In genomic region chr1:227328405-227329019, GRCh38 we compare ENCODE assay signal across 1 cellular context.
TF ChIP-seq lines count a peak whose summit lies in the region.

No MANE protein-coding gene starts in this region.

TF ChIP-seq in GM23338, 12 proteins besides CTCF, POLR2A, EP300 and RAD21 (continued from another document):
- TF ChIP-seq, protein P1, sequence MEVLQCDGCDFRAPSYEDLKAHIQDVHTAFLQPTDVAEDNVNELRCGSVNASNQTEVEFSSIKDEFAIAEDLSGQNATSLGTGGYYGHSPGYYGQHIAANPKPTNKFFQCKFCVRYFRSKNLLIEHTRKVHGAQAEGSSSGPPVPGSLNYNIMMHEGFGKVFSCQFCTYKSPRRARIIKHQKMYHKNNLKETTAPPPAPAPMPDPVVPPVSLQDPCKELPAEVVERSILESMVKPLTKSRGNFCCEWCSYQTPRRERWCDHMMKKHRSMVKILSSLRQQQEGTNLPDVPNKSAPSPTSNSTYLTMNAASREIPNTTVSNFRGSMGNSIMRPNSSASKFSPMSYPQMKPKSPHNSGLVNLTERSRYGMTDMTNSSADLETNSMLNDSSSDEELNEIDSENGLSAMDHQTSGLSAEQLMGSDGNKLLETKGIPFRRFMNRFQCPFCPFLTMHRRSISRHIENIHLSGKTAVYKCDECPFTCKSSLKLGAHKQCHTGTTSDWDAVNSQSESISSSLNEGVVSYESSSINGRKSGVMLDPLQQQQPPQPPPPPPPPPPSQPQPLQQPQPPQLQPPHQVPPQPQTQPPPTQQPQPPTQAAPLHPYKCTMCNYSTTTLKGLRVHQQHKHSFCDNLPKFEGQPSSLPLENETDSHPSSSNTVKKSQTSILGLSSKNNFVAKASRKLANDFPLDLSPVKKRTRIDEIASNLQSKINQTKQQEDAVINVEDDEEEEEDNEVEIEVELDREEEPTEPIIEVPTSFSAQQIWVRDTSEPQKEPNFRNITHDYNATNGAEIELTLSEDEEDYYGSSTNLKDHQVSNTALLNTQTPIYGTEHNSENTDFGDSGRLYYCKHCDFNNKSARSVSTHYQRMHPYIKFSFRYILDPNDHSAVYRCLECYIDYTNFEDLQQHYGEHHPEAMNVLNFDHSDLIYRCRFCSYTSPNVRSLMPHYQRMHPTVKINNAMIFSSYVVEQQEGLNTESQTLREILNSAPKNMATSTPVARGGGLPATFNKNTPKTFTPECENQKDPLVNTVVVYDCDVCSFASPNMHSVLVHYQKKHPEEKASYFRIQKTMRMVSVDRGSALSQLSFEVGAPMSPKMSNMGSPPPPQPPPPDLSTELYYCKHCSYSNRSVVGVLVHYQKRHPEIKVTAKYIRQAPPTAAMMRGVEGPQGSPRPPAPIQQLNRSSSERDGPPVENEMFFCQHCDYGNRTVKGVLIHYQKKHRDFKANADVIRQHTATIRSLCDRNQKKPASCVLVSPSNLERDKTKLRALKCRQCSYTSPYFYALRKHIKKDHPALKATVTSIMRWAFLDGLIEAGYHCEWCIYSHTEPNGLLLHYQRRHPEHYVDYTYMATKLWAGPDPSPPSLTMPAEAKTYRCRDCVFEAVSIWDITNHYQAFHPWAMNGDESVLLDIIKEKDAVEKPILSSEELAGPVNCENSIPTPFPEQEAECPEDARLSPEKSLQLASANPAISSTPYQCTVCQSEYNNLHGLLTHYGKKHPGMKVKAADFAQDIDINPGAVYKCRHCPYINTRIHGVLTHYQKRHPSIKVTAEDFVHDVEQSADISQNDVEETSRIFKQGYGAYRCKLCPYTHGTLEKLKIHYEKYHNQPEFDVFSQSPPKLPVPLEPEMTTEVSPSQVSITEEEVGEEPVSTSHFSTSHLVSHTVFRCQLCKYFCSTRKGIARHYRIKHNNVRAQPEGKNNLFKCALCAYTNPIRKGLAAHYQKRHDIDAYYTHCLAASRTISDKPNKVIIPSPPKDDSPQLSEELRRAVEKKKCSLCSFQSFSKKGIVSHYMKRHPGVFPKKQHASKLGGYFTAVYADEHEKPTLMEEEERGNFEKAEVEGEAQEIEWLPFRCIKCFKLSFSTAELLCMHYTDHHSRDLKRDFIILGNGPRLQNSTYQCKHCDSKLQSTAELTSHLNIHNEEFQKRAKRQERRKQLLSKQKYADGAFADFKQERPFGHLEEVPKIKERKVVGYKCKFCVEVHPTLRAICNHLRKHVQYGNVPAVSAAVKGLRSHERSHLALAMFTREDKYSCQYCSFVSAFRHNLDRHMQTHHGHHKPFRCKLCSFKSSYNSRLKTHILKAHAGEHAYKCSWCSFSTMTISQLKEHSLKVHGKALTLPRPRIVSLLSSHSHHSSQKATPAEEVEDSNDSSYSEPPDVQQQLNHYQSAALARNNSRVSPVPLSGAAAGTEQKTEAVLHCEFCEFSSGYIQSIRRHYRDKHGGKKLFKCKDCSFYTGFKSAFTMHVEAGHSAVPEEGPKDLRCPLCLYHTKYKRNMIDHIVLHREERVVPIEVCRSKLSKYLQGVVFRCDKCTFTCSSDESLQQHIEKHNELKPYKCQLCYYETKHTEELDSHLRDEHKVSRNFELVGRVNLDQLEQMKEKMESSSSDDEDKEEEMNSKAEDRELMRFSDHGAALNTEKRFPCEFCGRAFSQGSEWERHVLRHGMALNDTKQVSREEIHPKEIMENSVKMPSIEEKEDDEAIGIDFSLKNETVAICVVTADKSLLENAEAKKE (CRISPR knock-in tag; IDR thresholded peaks at IDR 0.05) = no peak
- TF ChIP-seq ZNF331 (CRISPR knock-in tag; IDR thresholded peaks at IDR 0.05; ENCODE audit: low read depth) (no peak), ZNF114 (CRISPR knock-in tag; IDR thresholded peaks at IDR 0.05) (no peak), JUNB (IDR thresholded peaks at IDR 0.05; ENCODE audit: unreplicated experiment) (no peak), POLR2AphosphoS5 (IDR thresholded peaks at IDR 0.05; ENCODE audit: low read depth) (no peak), REST (IDR thresholded peaks at IDR 0.05; ENCODE audit: unreplicated experiment) (no peak), CREB1 (CRISPR knock-in tag; IDR thresholded peaks at IDR 0.05; ENCODE audit: low read depth) (no peak), NANOG (IDR thresholded peaks at IDR 0.05; ENCODE audit: borderline replicate concordance) (no peak), EZH2 (IDR thresholded peaks at IDR 0.05; ENCODE audit: low read depth, unreplicated experiment) (no peak), STAT1 (IDR thresholded peaks at IDR 0.05; ENCODE audit: unreplicated experiment) (no peak)
- TF ChIP-seq, protein P2, sequence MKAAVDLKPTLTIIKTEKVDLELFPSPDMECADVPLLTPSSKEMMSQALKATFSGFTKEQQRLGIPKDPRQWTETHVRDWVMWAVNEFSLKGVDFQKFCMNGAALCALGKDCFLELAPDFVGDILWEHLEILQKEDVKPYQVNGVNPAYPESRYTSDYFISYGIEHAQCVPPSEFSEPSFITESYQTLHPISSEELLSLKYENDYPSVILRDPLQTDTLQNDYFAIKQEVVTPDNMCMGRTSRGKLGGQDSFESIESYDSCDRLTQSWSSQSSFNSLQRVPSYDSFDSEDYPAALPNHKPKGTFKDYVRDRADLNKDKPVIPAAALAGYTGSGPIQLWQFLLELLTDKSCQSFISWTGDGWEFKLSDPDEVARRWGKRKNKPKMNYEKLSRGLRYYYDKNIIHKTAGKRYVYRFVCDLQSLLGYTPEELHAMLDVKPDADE (IDR thresholded peaks at IDR 0.05) = no peak
